Comparison of ENCODE assay signal across 14 cellular contexts in genomic region chr7:17487343-17487742, GRCh38.
DNase-seq lines count a peak whose midpoint lies in the region; ATAC-seq and TF ChIP-seq lines count a peak whose summit lies in the region.
"Had no signal": no experiment of that assay in that cellular context is flagged by ENCODE, and none has a peak within 500 bp of the region (broad histone marks: within the 10 kb centered on the region; RNA-seq: fewer than 3 reads in every experiment).

No MANE protein-coding gene starts in this region.

- H3K4me2 ChIP-seq in GM23338 (no peak overlapping the region), hepatocyte (peak overlapping the region; percentile 9), osteoblast (ENCODE audit: insufficient read depth, low read length) (no peak overlapping the region)
- H3K4me2 ChIP-seq: BLaER1 treated with 17β-estradiol and CSF1 and Interleukin-3, amounts not matched to agents 10 nM and 100 nM had no signal

- no peak overlapping the region for H3K4me3 ChIP-seq in GM23338
- no peak overlapping the region for H3K4me3 ChIP-seq in hepatocyte
- no peak overlapping the region for H3K4me3 ChIP-seq in right lobe of liver
- no peak overlapping the region for H3K4me3 ChIP-seq in osteoblast (ENCODE audit: insufficient read depth, low read length)
- H3K4me3 ChIP-seq: BLaER1 treated with 17β-estradiol and CSF1 and Interleukin-3, amounts not matched to agents 10 nM and 100 nM; HAP-1 had no signal

- H3F3A ChIP-seq in GM23338 (replicated peaks; ENCODE audit: low read depth) = no peaks in the 10 kb centered on the region

- TF ChIP-seq CTCF in GM23338 (conservative IDR thresholded peaks at IDR 0.05; ENCODE audit: low read depth in 2 of 2) (no peak), hepatocyte (IDR thresholded peaks at IDR 0.05; ENCODE audit: poor library complexity) (no peak), right lobe of liver (IDR thresholded peaks at IDR 0.05) (peak in 1 of 4 donors; percentile 21), osteoblast (IDR thresholded peaks at IDR 0.05; ENCODE audit: extremely low read depth, low read depth, low read length) (no peak)

- WGBS in hepatocyte (ENCODE audit: low lambda C conversion rate, missing lambda C conversion rate) = 67% methylated on average over 2 of the region's 2 CpGs
- 47% methylated on average over 2 of the region's 2 CpGs for WGBS in right lobe of liver (ENCODE audit: insufficient coverage, low coverage, low lambda C conversion rate, missing lambda C conversion rate)

- H3K9me3 Mint-ChIP-seq in GM23338 = no peaks in the 10 kb centered on the region
- H3K9me3 Mint-ChIP-seq: CD4-positive, CD25-positive, alpha-beta regulatory T cell had no signal

- DNase-seq in GM23338 (ENCODE audit: low spot score) (no peak), hepatocyte (ENCODE audit: low spot score) (no peak), right lobe of liver (no peak), osteoblast (ENCODE audit: insufficient read length, low spot score, missing footprints) (peak; percentile 13), NCI-H774 (lab: John Stamatoyannopoulos, UW) (no peak), DMS79 (lab: John Stamatoyannopoulos, UW) (no peak), RPMI8226 (no peak)
- DNase-seq: 8988T; CD4-positive, CD25-positive, alpha-beta regulatory T cell; DMS53; GOT3 had no signal

- H3K27ac Mint-ChIP-seq in GM23338 = no peak overlapping the region
- H3K27ac Mint-ChIP-seq: CD4-positive, CD25-positive, alpha-beta regulatory T cell had no signal

- H3K27me3 Mint-ChIP-seq in GM23338 (ENCODE audit: insufficient read depth, low read depth, poor library complexity) = peaks cover 2% of the 10 kb centered on the region

- peaks cover 7% of the 10 kb centered on the region for H3K9me2 ChIP-seq in GM23338 (ENCODE audit: insufficient read depth)
- no peaks in the 10 kb centered on the region for H3K9me2 ChIP-seq in hepatocyte (replicated peaks; ENCODE audit: insufficient read depth)

- H3K4me1 Mint-ChIP-seq in GM23338 = peaks cover 17% of the 10 kb centered on the region

- no peak overlapping the region for H3K4me3 Mint-ChIP-seq in GM23338
- H3K4me3 Mint-ChIP-seq: CD4-positive, CD25-positive, alpha-beta regulatory T cell had no signal

- H3K4me1 ChIP-seq in GM23338 (ENCODE audit: insufficient read depth) (0 out of 2 replicates have a peak, but pooled peaks cover 7% of the 10 kb centered on the region), hepatocyte (ENCODE audit: insufficient read depth) (peaks cover 4% of the 10 kb centered on the region), right lobe of liver (peaks cover 0 to 28% (median 10%) of the 10 kb centered on the region in 4 donors), osteoblast (ENCODE audit: insufficient read depth, low read length) (no peaks in the 10 kb centered on the region)
- H3K4me1 ChIP-seq: HAP-1 had no signal

- H3K36me3 ChIP-seq in GM23338 (ENCODE audit: insufficient read depth) = no peaks in the 10 kb centered on the region
- H3K36me3 ChIP-seq in hepatocyte (replicated peaks; ENCODE audit: insufficient read depth, low read depth) = no peaks in the 10 kb centered on the region
- no peaks in the 10 kb centered on the region for H3K36me3 ChIP-seq in right lobe of liver
- H3K36me3 ChIP-seq in osteoblast (ENCODE audit: insufficient read depth, low read length) = no peaks in the 10 kb centered on the region
- H3K36me3 ChIP-seq: BLaER1 treated with 17β-estradiol and CSF1 and Interleukin-3, amounts not matched to agents 10 nM and 100 nM; HAP-1 had no signal

- intact Hi-C loops in right lobe of liver (cut with DNase I) = no loop called here

- peak overlapping the region; percentile 63 for H2AFZ ChIP-seq in GM23338
- no peak overlapping the region for H2AFZ ChIP-seq in hepatocyte
- H2AFZ ChIP-seq in osteoblast (ENCODE audit: low read length) = no peak overlapping the region

- H3K27ac ChIP-seq in GM23338 (ENCODE audit: low read depth) (no peak overlapping the region), hepatocyte (peak overlapping the region; percentile 58), right lobe of liver (peak overlapping the region; percentile 58 to 98 (median 89)), osteoblast (ENCODE audit: low read depth, low read length) (no peak overlapping the region)
- H3K27ac ChIP-seq: BLaER1 treated with 17β-estradiol and CSF1 and Interleukin-3, amounts not matched to agents 10 nM and 100 nM; HL-60 had no signal

- H4K20me1 ChIP-seq in GM23338 (replicated peaks; ENCODE audit: insufficient read depth) (no peaks in the 10 kb centered on the region), hepatocyte (ENCODE audit: insufficient read depth, poor library complexity, severe bottlenecking) (no peaks in the 10 kb centered on the region), osteoblast (ENCODE audit: insufficient read depth, low read length) (no peaks in the 10 kb centered on the region)
- H4K20me1 ChIP-seq: BLaER1 treated with 17β-estradiol and CSF1 and Interleukin-3, amounts not matched to agents 10 nM and 100 nM had no signal

- H3K36me3 Mint-ChIP-seq in GM23338 (ENCODE audit: low read depth) = no peaks in the 10 kb centered on the region
- H3K36me3 Mint-ChIP-seq: CD4-positive, CD25-positive, alpha-beta regulatory T cell had no signal

- H3K9me3 ChIP-seq in hepatocyte (ENCODE audit: low read depth) (no peaks in the 10 kb centered on the region), right lobe of liver (no peaks in the 10 kb centered on the region), osteoblast (ENCODE audit: low read depth, low read length) (no peaks in the 10 kb centered on the region)
- H3K9me3 ChIP-seq: HAP-1 had no signal

- no peaks in the 10 kb centered on the region for H3K79me2 ChIP-seq in GM23338 (replicated peaks; ENCODE audit: insufficient read depth)
- peaks cover 22% of the 10 kb centered on the region for H3K79me2 ChIP-seq in hepatocyte
- no peaks in the 10 kb centered on the region for H3K79me2 ChIP-seq in osteoblast (ENCODE audit: insufficient read depth, low read length)

- no peak for ATAC-seq in GM23338
- ATAC-seq in right lobe of liver = peak; percentile 68 to 83 (median 75)

- no peak for TF ChIP-seq POLR2A in right lobe of liver (IDR thresholded peaks at IDR 0.05)

- H3K27me3 ChIP-seq in GM23338 (ENCODE audit: insufficient read depth) (no peaks in the 10 kb centered on the region), hepatocyte (no peaks in the 10 kb centered on the region), right lobe of liver (no peaks in the 10 kb centered on the region), osteoblast (ENCODE audit: insufficient read depth, low read length) (no peaks in the 10 kb centered on the region)
- H3K27me3 ChIP-seq: BLaER1 treated with 17β-estradiol and CSF1 and Interleukin-3, amounts not matched to agents 10 nM and 100 nM had no signal

TF ChIP-seq in GM23338, 12 proteins besides CTCF, POLR2A, EP300 and RAD21 (continues in another document):
- no peak for TF ChIP-seq POLR2AphosphoS5 (IDR thresholded peaks at IDR 0.05; ENCODE audit: low read depth)

Comparison
In these comparisons a context has a peak if more than half of its experiments do, and no peak if none do; other contexts are left out.
1. H3K27ac ChIP-seq: peak in hepatocyte (single experiment) and right lobe of liver (3 of 3); none in GM23338 (single experiment) and osteoblast (single experiment).